Comparison of ENCODE assay signal across 8 cellular contexts in genomic region chr16:67935402-67936123, GRCh38. TPM values are rescaled to one million over a fixed set of nuclear protein-coding genes. Genes with fewer than 3 reads are reported as not detected.
DNase-seq lines count a peak whose midpoint lies in the region; ATAC-seq and TF ChIP-seq lines count a peak whose summit lies in the region.

No MANE protein-coding gene starts in this region.

- POLR2A ChIA-PET in activated naive CD8-positive, alpha-beta T cell treated with anti-CD3 and anti-CD28 coated beads, Interleukin-2, amount 10 ng/mL, durations not matched to agents 7 days and 5 days (lab: Charles Lee) = interaction anchor here (0.6 to 3.6 kb wide), 46 partner anchors 9 to 454 kb away, joined by 3 to 27 read pairs (median 4); partner anchors contain the start of genes ACD, ATP6V0D1, CARMIL2 and CTCF

- H3K4me3 ChIP-seq in GM12864 (ENCODE audit: low read depth, low read length) (peak overlapping the region; percentile 81), thymus (ENCODE audit: low read length) (peak overlapping the region; percentile 89)

- peaks cover 26% of the 10 kb centered on the region for H3K36me3 ChIP-seq in thymus (ENCODE audit: control insufficient read depth, insufficient read depth)

- no peaks in the 10 kb centered on the region for H3K9me3 ChIP-seq in thymus (ENCODE audit: control insufficient read depth)

- no peaks in the 10 kb centered on the region for H3K27me3 Mint-ChIP-seq in activated naive CD8-positive, alpha-beta T cell treated with anti-CD3 and anti-CD28 coated beads, Interleukin-2, amount 10 ng/mL, durations not matched to agents 7 days and 5 days
- no peaks in the 10 kb centered on the region for H3K27me3 Mint-ChIP-seq in osteocyte (ENCODE audit: unreplicated experiment)

- peak overlapping the region; percentile 96 for H3K27ac Mint-ChIP-seq in activated naive CD8-positive, alpha-beta T cell treated with anti-CD3 and anti-CD28 coated beads, Interleukin-2, amount 10 ng/mL, durations not matched to agents 7 days and 5 days
- peak overlapping the region; percentile 98 for H3K27ac Mint-ChIP-seq in osteocyte (ENCODE audit: unreplicated experiment)

- no peaks in the 10 kb centered on the region for H3K27me3 ChIP-seq in thymus (ENCODE audit: control insufficient read depth, insufficient read depth)

- WGBS in thymus = 21% methylated on average over 55 of the region's 55 CpGs

- intact Hi-C loops in Right ventricle myocardium inferior (cut with DNase I) = loop anchor here (2.0 kb wide), 1 partner anchor 33 kb away; the partner anchor contains the start of gene SLC12A4

- peaks cover 25% of the 10 kb centered on the region for H3K36me3 Mint-ChIP-seq in activated naive CD8-positive, alpha-beta T cell treated with anti-CD3 and anti-CD28 coated beads, Interleukin-2, amount 10 ng/mL, durations not matched to agents 7 days and 5 days
- no peaks in the 10 kb centered on the region for H3K36me3 Mint-ChIP-seq in osteocyte (ENCODE audit: unreplicated experiment)

- no peak for TF ChIP-seq CTCF in GM12864 (IDR thresholded peaks at IDR 0.05; ENCODE audit: low read depth, low read length, missing control alignments)
- TF ChIP-seq CTCF in osteocyte (IDR thresholded peaks at IDR 0.05) = no peak

- H3K4me1 ChIP-seq in thymus (ENCODE audit: control insufficient read depth, insufficient read depth, low read length) = peaks cover 19% of the 10 kb centered on the region

- ATAC-seq in HG02678 (IDR thresholded peaks at IDR 0.05; ENCODE audit: unreplicated experiment) (peak; percentile 92), Right ventricle myocardium inferior (peak; percentile 93)
- ATAC-seq in activated naive CD8-positive, alpha-beta T cell treated with anti-CD3 and anti-CD28 coated beads, Interleukin-2, amount 10 ng/mL, durations not matched to agents 7 days and 5 days (ENCODE audit: low read depth) = peak; percentile 84

- peaks cover 31% of the 10 kb centered on the region for H3K4me1 Mint-ChIP-seq in activated naive CD8-positive, alpha-beta T cell treated with anti-CD3 and anti-CD28 coated beads, Interleukin-2, amount 10 ng/mL, durations not matched to agents 7 days and 5 days
- H3K4me1 Mint-ChIP-seq in osteocyte (ENCODE audit: unreplicated experiment) = peaks cover 18% of the 10 kb centered on the region

- H3K27ac ChIP-seq in thymus (ENCODE audit: low read depth) = peak overlapping the region; percentile 99

- DNase-seq in GM12864 (ENCODE audit: low read depth) (peak; percentile 91), NCI-H1105 treated with DMSO at 0.1 percent for 48 hours (lab: John Stamatoyannopoulos, UW) (peak; percentile 91), SKM-1 treated with dmso at 0.1 percent for 144 hours (lab: John Stamatoyannopoulos, UW; ENCODE audit: unreplicated experiment) (peak; percentile 86), Right ventricle myocardium inferior (ENCODE audit: missing footprints) (peak; percentile 98), osteocyte (ENCODE audit: extremely low spot score, unreplicated experiment) (peak; percentile 94)
- DNase-seq in activated naive CD8-positive, alpha-beta T cell treated with anti-CD3 and anti-CD28 coated beads, Interleukin-2, amount 10 ng/mL, durations not matched to agents 7 days and 5 days = peak; percentile 90

- H3K9me3 Mint-ChIP-seq in activated naive CD8-positive, alpha-beta T cell treated with anti-CD3 and anti-CD28 coated beads, Interleukin-2, amount 10 ng/mL, durations not matched to agents 7 days and 5 days = no peaks in the 10 kb centered on the region
- no peaks in the 10 kb centered on the region for H3K9me3 Mint-ChIP-seq in osteocyte (ENCODE audit: unreplicated experiment)

- peak overlapping the region; percentile 99 for H3K4me3 Mint-ChIP-seq in activated naive CD8-positive, alpha-beta T cell treated with anti-CD3 and anti-CD28 coated beads, Interleukin-2, amount 10 ng/mL, durations not matched to agents 7 days and 5 days
- H3K4me3 Mint-ChIP-seq in osteocyte (ENCODE audit: unreplicated experiment) = peak overlapping the region; percentile 98

RNA-seq across cellular contexts. Expression of gene PSMB10, which starts 1.1 kb away (rescaled TPM):
- 100 to 1,000 TPM; 220 to 246 TPM for total RNA-seq in activated naive CD8-positive, alpha-beta T cell treated with anti-CD3 and anti-CD28 coated beads, Interleukin-2, amount 10 ng/mL, durations not matched to agents 7 days and 5 days
- total RNA-seq in Right ventricle myocardium inferior = 59.3 TPM
- 58.3 and 59.0 TPM in 2 replicates for total RNA-seq in osteocyte
- 109 TPM for polyA plus RNA-seq in thymus

RNA-seq across cellular contexts. Expression of gene CTRL, which starts 3.9 kb away (rescaled TPM):
- total RNA-seq in activated naive CD8-positive, alpha-beta T cell treated with anti-CD3 and anti-CD28 coated beads, Interleukin-2, amount 10 ng/mL, durations not matched to agents 7 days and 5 days = 1 to 10 TPM; 4.9 to 7.2 TPM
- total RNA-seq in Right ventricle myocardium inferior = 0.81 TPM
- 0.39 and 0.91 TPM in 2 replicates for total RNA-seq in osteocyte
- polyA plus RNA-seq in thymus = 6.4 TPM

RNA-seq across cellular contexts. Expression of gene LCAT, which starts 8.4 kb away (rescaled TPM):
- 10 to 100 TPM; 17.6 to 23.6 TPM for total RNA-seq in activated naive CD8-positive, alpha-beta T cell treated with anti-CD3 and anti-CD28 coated beads, Interleukin-2, amount 10 ng/mL, durations not matched to agents 7 days and 5 days
- 19.0 TPM for total RNA-seq in Right ventricle myocardium inferior
- total RNA-seq in osteocyte = 35.3 and 36.9 TPM in 2 replicates
- 51.9 TPM for polyA plus RNA-seq in thymus

RNA-seq across cellular contexts. Expression of gene SLC12A4, which starts 32.9 kb away (rescaled TPM):
- 10 to 100 TPM; 43.9 to 48.7 TPM for total RNA-seq in activated naive CD8-positive, alpha-beta T cell treated with anti-CD3 and anti-CD28 coated beads, Interleukin-2, amount 10 ng/mL, durations not matched to agents 7 days and 5 days
- 97.5 TPM for total RNA-seq in Right ventricle myocardium inferior
- total RNA-seq in osteocyte = 90.7 and 91.6 TPM in 2 replicates
- 22.6 TPM for polyA plus RNA-seq in thymus

RNA-seq across cellular contexts. Expression of gene PSKH1, which starts 42.5 kb away (rescaled TPM):
- 10 to 100 TPM; 22.8 to 25.6 TPM for total RNA-seq in activated naive CD8-positive, alpha-beta T cell treated with anti-CD3 and anti-CD28 coated beads, Interleukin-2, amount 10 ng/mL, durations not matched to agents 7 days and 5 days
- total RNA-seq in Right ventricle myocardium inferior (18.1 TPM), osteocyte (43.9 and 45.5 TPM in 2 replicates)
- 12.6 TPM for polyA plus RNA-seq in thymus

Comparison
In these comparisons a context has a peak if more than half of its experiments do, and no peak if none do; other contexts are left out.
1. Peak in every context shown above with its lines: DNase-seq, ATAC-seq, H3K4me3 ChIP-seq and H3K27ac ChIP-seq.